ENCODE assay signal across 18 cellular contexts in the genomic region with DNA sequence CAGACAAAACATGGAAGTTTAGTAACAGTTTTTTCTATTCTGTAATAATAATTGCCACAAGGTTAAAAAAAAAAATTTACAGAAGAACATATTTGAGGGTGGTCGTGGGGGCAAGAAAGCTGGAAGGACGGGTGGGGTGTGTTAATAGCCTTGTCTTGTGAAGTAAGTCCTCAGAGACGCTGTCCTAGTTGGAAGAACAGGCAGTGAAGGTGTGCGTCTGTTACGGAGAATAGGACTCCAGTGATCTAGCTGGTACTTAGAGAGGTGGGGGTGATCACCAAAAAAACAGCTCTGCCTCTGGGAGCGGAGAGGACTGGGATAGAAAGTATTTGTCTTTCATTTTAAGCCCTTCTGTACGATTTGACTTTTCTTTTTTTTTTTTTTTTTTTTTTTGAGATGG. TPM values are rescaled to one million over a fixed set of nuclear protein-coding genes. Genes with fewer than 3 reads are reported as not detected.
A peak's percentile ranks its signal among the peaks of the same experiment; 100 is the strongest.
DNase-seq lines count a peak whose midpoint lies in the region; ATAC-seq and TF ChIP-seq lines count a peak whose summit lies in the region.
"Had no signal": no experiment of that assay in that cellular context is flagged by ENCODE, and none has a peak within 500 bp of the region (broad histone marks: within the 10 kb centered on the region; RNA-seq: fewer than 3 reads in every experiment).

No MANE protein-coding gene starts in this region.

- POLR2A ChIA-PET in activated CD4-positive, alpha-beta memory T cell treated with anti-CD3 and anti-CD28 coated beads for 36 hours (lab: Charles Lee): no interaction called here

- no peak for TF ChIP-seq CTCF in ascending aorta (IDR thresholded peaks at IDR 0.05)
- TF ChIP-seq CTCF in gastroesophageal sphincter (IDR thresholded peaks at IDR 0.05): no peak
- no peak for TF ChIP-seq CTCF in tibial artery (IDR thresholded peaks at IDR 0.05)
- TF ChIP-seq CTCF in chondrocyte (IDR thresholded peaks at IDR 0.05): no peak

- CTCF ChIA-PET in activated CD4-positive, alpha-beta memory T cell treated with anti-CD3 and anti-CD28 coated beads for 36 hours (lab: Charles Lee): interaction anchor here (1.3 kb wide), 1 partner anchor 14 kb away, joined by 3 read pairs; no protein-coding TSS in a partner anchor

- TF ChIP-seq EP300 in gastroesophageal sphincter (IDR thresholded peaks at IDR 0.05): no peak

- no peak overlapping the region for H3K4me3 ChIP-seq in ascending aorta
- H3K4me3 ChIP-seq in gastroesophageal sphincter: no peak overlapping the region
- H3K4me3 ChIP-seq in rectal smooth muscle tissue (ENCODE audit: low read length): no peak overlapping the region
- no peak overlapping the region for H3K4me3 ChIP-seq in tibial artery
- H3K4me3 ChIP-seq: MG63 had no signal

- intact Hi-C loops in ascending aorta (cut with DNase I): no loop called here
- intact Hi-C loops in tibial artery (cut with DNase I; ENCODE audit: low total_unique reads): no loop called here
- intact Hi-C loops in activated CD4-positive, alpha-beta memory T cell treated with anti-CD3 and anti-CD28 coated beads for 36 hours (cut with micrococcal nuclease): no loop called here

- DNase-seq in ascending aorta (ENCODE audit: low spot score in 2 of 2): peak in 1 of 2 donors; percentile 55
- DNase-seq in tibial artery: no peak
- no peak for DNase-seq in activated CD4-positive, alpha-beta memory T cell treated with anti-CD3 and anti-CD28 coated beads for 36 hours
- no peak for DNase-seq in chondrocyte (ENCODE audit: low spot score)
- DNase-seq: COR-L47, GF-D8, H9, Karpas-422, MG63, NCI-H1105, NCI-H1694, NCI-H524 had no signal

- H3K4me1 ChIP-seq in ascending aorta: peaks cover under 1 to 24% of the 10 kb centered on the region in 2 donors
- H3K4me1 ChIP-seq in gastroesophageal sphincter: peaks cover 2 to 85% (median 19%) of the 10 kb centered on the region in 3 donors
- H3K4me1 ChIP-seq in rectal smooth muscle tissue (ENCODE audit: control insufficient read depth, insufficient read depth, low read length): peaks cover 26% of the 10 kb centered on the region
- H3K4me1 ChIP-seq in tibial artery: peaks cover 0 to 76% (median 37%) of the 10 kb centered on the region in 4 donors

- H3K9me3 Mint-ChIP-seq in activated CD4-positive, alpha-beta memory T cell treated with anti-CD3 and anti-CD28 coated beads for 36 hours: no peaks in the 10 kb centered on the region
- H3K9me3 Mint-ChIP-seq in chondrocyte (ENCODE audit: low read depth): no peaks in the 10 kb centered on the region
- H3K9me3 Mint-ChIP-seq: H9 had no signal

- no peaks in the 10 kb centered on the region for H3K27me3 ChIP-seq in ascending aorta
- no peaks in the 10 kb centered on the region for H3K27me3 ChIP-seq in gastroesophageal sphincter
- H3K27me3 ChIP-seq in rectal smooth muscle tissue (ENCODE audit: control insufficient read depth, insufficient read depth, low read length): no peaks in the 10 kb centered on the region
- no peaks in the 10 kb centered on the region for H3K27me3 ChIP-seq in tibial artery
- H3K27me3 ChIP-seq: MG63 had no signal

- TF ChIP-seq POLR2A in gastroesophageal sphincter (IDR thresholded peaks at IDR 0.05): no peak

- H3K36me3 Mint-ChIP-seq in activated CD4-positive, alpha-beta memory T cell treated with anti-CD3 and anti-CD28 coated beads for 36 hours: no peaks in the 10 kb centered on the region
- H3K36me3 Mint-ChIP-seq in chondrocyte (ENCODE audit: low read depth): peaks cover 11% of the 10 kb centered on the region

- ATAC-seq in gastroesophageal sphincter (no peak), HG03025 (IDR thresholded peaks at IDR 0.05; ENCODE audit: low FRiP score, unreplicated experiment) (no peak)

- H3K36me3 ChIP-seq in ascending aorta: peaks cover 28 to 33% of the 10 kb centered on the region in 2 donors
- H3K36me3 ChIP-seq in gastroesophageal sphincter: peaks cover 0 to 40% of the 10 kb centered on the region in 2 donors
- H3K36me3 ChIP-seq in rectal smooth muscle tissue (ENCODE audit: control insufficient read depth, insufficient read depth, low read length): peaks cover 11% of the 10 kb centered on the region
- H3K36me3 ChIP-seq in tibial artery: peaks cover 29 to 37% (median 34%) of the 10 kb centered on the region in 3 donors

- WGBS in gastroesophageal sphincter (ENCODE audit: low coverage in 1 of 2), 2 donors: 53 to 60% methylated on average over 7 of the region's 7 CpGs

- H3K4me1 Mint-ChIP-seq in activated CD4-positive, alpha-beta memory T cell treated with anti-CD3 and anti-CD28 coated beads for 36 hours (ENCODE audit: low read depth): no peaks in the 10 kb centered on the region
- peaks cover 44% of the 10 kb centered on the region for H3K4me1 Mint-ChIP-seq in chondrocyte (ENCODE audit: low read depth)

- H3K27ac Mint-ChIP-seq in activated CD4-positive, alpha-beta memory T cell treated with anti-CD3 and anti-CD28 coated beads for 36 hours: no peak overlapping the region
- no peak overlapping the region for H3K27ac Mint-ChIP-seq in chondrocyte (ENCODE audit: unreplicated experiment)

- H3K9me3 ChIP-seq in ascending aorta (no peaks in the 10 kb centered on the region), gastroesophageal sphincter (no peaks in the 10 kb centered on the region), tibial artery (no peaks in the 10 kb centered on the region)
- H3K9me3 ChIP-seq: MG63 had no signal

- H3K27ac ChIP-seq in ascending aorta (peak overlapping the region; percentile 54 to 98), gastroesophageal sphincter (peak overlapping the region in 3 of 4 donors; percentile 6 to 98 (median 95)), rectal smooth muscle tissue (ENCODE audit: low read depth, low read length) (peak overlapping the region; percentile 61), tibial artery (peak overlapping the region; percentile 45 to 89)
- H3K27ac ChIP-seq: C4-2B had no signal

- no peak overlapping the region for H3K9ac ChIP-seq in rectal smooth muscle tissue (ENCODE audit: low read length)

- H3K4me3 Mint-ChIP-seq in activated CD4-positive, alpha-beta memory T cell treated with anti-CD3 and anti-CD28 coated beads for 36 hours: no peak overlapping the region
- H3K4me3 Mint-ChIP-seq in chondrocyte (ENCODE audit: unreplicated experiment): no peak overlapping the region
- H3K4me3 Mint-ChIP-seq: H9 had no signal

- no peaks in the 10 kb centered on the region for H3K27me3 Mint-ChIP-seq in activated CD4-positive, alpha-beta memory T cell treated with anti-CD3 and anti-CD28 coated beads for 36 hours
- H3K27me3 Mint-ChIP-seq in chondrocyte (ENCODE audit: low read depth): no peaks in the 10 kb centered on the region

RNA-seq across cellular contexts. Expression of a gene that starts 17.7 kb away (rescaled TPM):
- 99.1 TPM for total RNA-seq in ascending aorta
- 100 to 1,000 TPM in 3 of 4 donors, 10 to 100 TPM in 1; 81.4 to 147 (median 125) TPM for total RNA-seq in gastroesophageal sphincter
- total RNA-seq in activated CD4-positive, alpha-beta memory T cell treated with anti-CD3 and anti-CD28 coated beads for 36 hours: 10 to 100 TPM; 24.8 to 24.9 TPM
- 73.6 to 93.7 TPM (median 91.5 TPM) in 3 replicates for total RNA-seq in chondrocyte

RNA-seq across cellular contexts. Expression of a gene that starts 43.8 kb away (rescaled TPM):
- total RNA-seq in ascending aorta (not detected), gastroesophageal sphincter (not detected), chondrocyte (not detected in 3 replicates)
- total RNA-seq in activated CD4-positive, alpha-beta memory T cell treated with anti-CD3 and anti-CD28 coated beads for 36 hours: not detected
- total RNA-seq: Daoy, H9, HT-29 had no signal
